In genomic region chrX:65551086-65551485, GRCh38 we compare ENCODE assay signal across 21 cellular contexts. TPM values are rescaled to one million over a fixed set of nuclear protein-coding genes. Genes with fewer than 3 reads are reported as not detected.
DNase-seq lines count a peak whose midpoint lies in the region; ATAC-seq, FAIRE-seq and TF ChIP-seq lines count a peak whose summit lies in the region.
"Had no signal": no experiment of that assay in that cellular context is flagged by ENCODE, and none has a peak within 500 bp of the region (broad histone marks: within the 10 kb centered on the region; RNA-seq: fewer than 3 reads in every experiment).

No MANE protein-coding gene starts in this region.

- H3K27me3 Mint-ChIP-seq in progenitor cell of endocrine pancreas: no peaks in the 10 kb centered on the region
- H3K27me3 Mint-ChIP-seq: CD4-positive, alpha-beta T cell had no signal

- CTCF ChIA-PET in SK-N-SH (lab: Yijun Ruan, JAX): interaction anchor here (1.0 kb wide), 1 partner anchor 31 kb away, joined by 3 read pairs; no protein-coding TSS in a partner anchor
- CTCF ChIA-PET in HepG2 (lab: Yijun Ruan, JAX; ENCODE audit: low intra/inter-chr PET ratio, low total read pairs): no interaction called here

- no peak for DNase-seq in SK-N-SH
- no peak for DNase-seq in HepG2 (ENCODE audit: low spot score)
- DNase-seq in progenitor cell of endocrine pancreas (ENCODE audit: low spot score, unreplicated experiment): no peak
- DNase-seq: AML-193; Caco-2; Calu3; CD4-positive, alpha-beta T cell; CD8-positive, alpha-beta T cell; DMS79 treated with DMSO at 0.1 percent for 48 hours; GF-D8 had no signal

- no peaks in the 10 kb centered on the region for H3F3A ChIP-seq in SK-N-SH (replicated peaks; ENCODE audit: insufficient read depth)

- POLR2A ChIA-PET in SK-N-SH (lab: Yijun Ruan, JAX) (no interaction called here), HepG2 (lab: Yijun Ruan, JAX) (no interaction called here)

- H3K4me1 Mint-ChIP-seq in progenitor cell of endocrine pancreas (ENCODE audit: low read depth): no peaks in the 10 kb centered on the region

- H3K9me3 ChIP-seq in SK-N-SH (no peaks in the 10 kb centered on the region), HepG2 (ENCODE audit: low read length) (no peaks in the 10 kb centered on the region)
- H3K9me3 ChIP-seq: A549, Caco-2 had no signal

- no peak overlapping the region for H3K4me3 Mint-ChIP-seq in progenitor cell of endocrine pancreas (ENCODE audit: low read depth)
- H3K4me3 Mint-ChIP-seq: B cell; CD4-positive, alpha-beta T cell; CD8-positive, alpha-beta T cell had no signal

- no peak overlapping the region for H3K27ac ChIP-seq in SK-N-SH (ENCODE audit: low read depth in 2 of 2, low read length in 1 of 2)
- H3K27ac ChIP-seq in HepG2 (ENCODE audit: extremely low read length, insufficient read depth, low read length): no peak overlapping the region
- H3K27ac ChIP-seq: 22Rv1; A549; BLaER1 treated with 17β-estradiol and CSF1 and Interleukin-3, amounts not matched to agents 10 nM and 100 nM; C4-2B had no signal

- H3K4me1 ChIP-seq in SK-N-SH (ENCODE audit: control insufficient read depth in 1 of 2, insufficient read depth in 2 of 2, low read depth in 1 of 2, low read length in 1 of 2) (no peaks in the 10 kb centered on the region), HepG2 (ENCODE audit: insufficient read depth, low read length) (no peaks in the 10 kb centered on the region)
- H3K4me1 ChIP-seq: A549, Caco-2 had no signal

- in situ Hi-C loops in HepG2 (cut with HindIII; ENCODE audit: extremely low pct_ligation_motif_present, low pct_unique_long_range_greater_than_20kb): no loop called here

- no peaks in the 10 kb centered on the region for H3K9me2 ChIP-seq in SK-N-SH

- H3K36me3 Mint-ChIP-seq in progenitor cell of endocrine pancreas (ENCODE audit: insufficient read depth): no peaks in the 10 kb centered on the region
- H3K36me3 Mint-ChIP-seq: CD8-positive, alpha-beta T cell had no signal

- FAIRE-seq in HepG2 (lab: Jason Lieb, UNC): no peak
- FAIRE-seq: A549, D721Med, G401.6, GM12891, GM19239 had no signal

- H3K36me3 ChIP-seq in SK-N-SH (replicated peaks in 1 of 2; ENCODE audit: control insufficient read depth in 1 of 2, insufficient read depth in 2 of 2, low read length in 1 of 2): no peaks in the 10 kb centered on the region
- H3K36me3 ChIP-seq in HepG2 (replicated peaks in 1 of 2; ENCODE audit: control insufficient read depth in 1 of 2, insufficient read depth in 2 of 2, low read length in 2 of 2): no peaks in the 10 kb centered on the region
- H3K36me3 ChIP-seq: BLaER1 treated with 17β-estradiol and CSF1 and Interleukin-3, amounts not matched to agents 10 nM and 100 nM had no signal

- H3K27me3 ChIP-seq in SK-N-SH (ENCODE audit: insufficient read depth): peaks cover 26% of the 10 kb centered on the region
- no peaks in the 10 kb centered on the region for H3K27me3 ChIP-seq in HepG2 (ENCODE audit: control insufficient read depth in 1 of 2, insufficient read depth in 2 of 2, low read length in 2 of 2)

- TF ChIP-seq EP300 in SK-N-SH (IDR thresholded peaks at IDR 0.05; ENCODE audit: borderline replicate concordance in 1 of 2, low read depth in 1 of 2, low read length in 1 of 2) (no peak), HepG2 (IDR thresholded peaks at IDR 0.05; ENCODE audit: low read depth in 2 of 2, low read length in 2 of 2) (no peak), HepG2 (CRISPR knock-in tag; IDR thresholded peaks at IDR 0.05; ENCODE audit: borderline replicate concordance) (no peak)

- no peak for TF ChIP-seq POLR2A in HepG2 (IDR thresholded peaks at IDR 0.05; ENCODE audit: insufficient read depth in 1 of 2, low read depth in 2 of 2, low read length in 2 of 2)

- WGBS in SK-N-SH (ENCODE audit: low lambda C conversion rate): 13% methylated on average over 4 of the region's 16 CpGs
- no CpG with 5 or more reads among the region's 16 CpGs for WGBS in HepG2 (ENCODE audit: low lambda C conversion rate)

- H3K9me3 Mint-ChIP-seq in progenitor cell of endocrine pancreas (ENCODE audit: low read depth): peaks cover 19% of the 10 kb centered on the region
- H3K9me3 Mint-ChIP-seq: CD4-positive, alpha-beta T cell; CD8-positive, alpha-beta T cell had no signal

- H3K79me2 ChIP-seq in SK-N-SH (ENCODE audit: insufficient read depth) (no peaks in the 10 kb centered on the region), HepG2 (ENCODE audit: insufficient read depth, low read length) (no peaks in the 10 kb centered on the region)

- no peak overlapping the region for H3K4me2 ChIP-seq in SK-N-SH
- no peak overlapping the region for H3K4me2 ChIP-seq in HepG2 (ENCODE audit: low read depth, low read length)
- H3K4me2 ChIP-seq: A549; BLaER1 treated with 17β-estradiol and CSF1 and Interleukin-3, amounts not matched to agents 10 nM and 100 nM had no signal

- BruUV-seq in HepG2 (replicated peaks; lab: Mats Ljungman, UMichigan): no TSS peak

- TF ChIP-seq CTCF in SK-N-SH (IDR thresholded peaks at IDR 0.05) (no peak), HepG2 (CRISPR knock-in tag; IDR thresholded peaks at IDR 0.05) (no peak), progenitor cell of endocrine pancreas (IDR thresholded peaks at IDR 0.05; ENCODE audit: unreplicated experiment) (no peak)

- ATAC-seq in SK-N-SH treated with all-trans-retinoic acid at 6 μM for 48 hours: peak; percentile 22; the same call in 1 of the 3 replicates
- peak; percentile 47 for ATAC-seq in HepG2
- no peak for ATAC-seq in HG03280 (IDR thresholded peaks at IDR 0.05; ENCODE audit: unreplicated experiment)
- ATAC-seq: CD8-positive, alpha-beta T cell had no signal

- H2AFZ ChIP-seq in SK-N-SH (ENCODE audit: low read depth) (no peak overlapping the region), HepG2 (ENCODE audit: low read length) (no peak overlapping the region)

- intact Hi-C loops in HepG2 (cut with micrococcal nuclease; ENCODE audit: unreplicated experiment): no loop called here

- H4K20me1 ChIP-seq in SK-N-SH (ENCODE audit: insufficient read depth): no peaks in the 10 kb centered on the region
- no peaks in the 10 kb centered on the region for H4K20me1 ChIP-seq in HepG2 (ENCODE audit: insufficient read depth, low read length)
- H4K20me1 ChIP-seq: BLaER1 treated with 17β-estradiol and CSF1 and Interleukin-3, amounts not matched to agents 10 nM and 100 nM had no signal

- no peak overlapping the region for H3K27ac Mint-ChIP-seq in progenitor cell of endocrine pancreas
- H3K27ac Mint-ChIP-seq: B cell; CD4-positive, alpha-beta T cell; CD8-positive, alpha-beta T cell had no signal

- TF ChIP-seq RAD21 in SK-N-SH (IDR thresholded peaks at IDR 0.05; ENCODE audit: low read length): no peak
- no peak for TF ChIP-seq RAD21 in HepG2 (CRISPR knock-in tag; IDR thresholded peaks at IDR 0.05)

- no peak overlapping the region for H3K9ac ChIP-seq in SK-N-SH
- no peak overlapping the region for H3K9ac ChIP-seq in HepG2 (ENCODE audit: insufficient read depth, low read depth, low read length)
- H3K9ac ChIP-seq: BLaER1 treated with 17β-estradiol and CSF1 and Interleukin-3, amounts not matched to agents 10 nM and 100 nM had no signal

- H3K4me3 ChIP-seq in SK-N-SH (ENCODE audit: low read depth in 2 of 2, low read length in 1 of 2) (no peak overlapping the region), HepG2 (replicated peaks in 1 of 3; ENCODE audit: insufficient read depth in 1 of 3, low read depth in 2 of 3, low read length in 3 of 3) (no peak overlapping the region)
- H3K4me3 ChIP-seq: A549; BLaER1 treated with 17β-estradiol and CSF1 and Interleukin-3, amounts not matched to agents 10 nM and 100 nM had no signal

TF ChIP-seq in SK-N-SH treated with all-trans-retinoic acid at 6 μM for 48 hours, 23 proteins besides CTCF, POLR2A, EP300 and RAD21 (continues in another document):
- TF ChIP-seq SNAI2 (CRISPR knock-in tag; IDR thresholded peaks at IDR 0.05) (no peak), TOX (CRISPR knock-in tag; IDR thresholded peaks at IDR 0.05; ENCODE audit: borderline replicate concordance) (no peak), ARNTL (CRISPR knock-in tag; IDR thresholded peaks at IDR 0.05; ENCODE audit: borderline replicate concordance, low read depth) (no peak)

TF ChIP-seq in SK-N-SH, 30 proteins besides CTCF, POLR2A, EP300 and RAD21 (continues in another document):
- no peak for TF ChIP-seq MEF2A (IDR thresholded peaks at IDR 0.05; ENCODE audit: borderline replicate concordance, low read depth)

TF ChIP-seq in HepG2, 621 proteins besides CTCF, POLR2A, EP300 and RAD21 (continues in another document):
- no peak for TF ChIP-seq CHD2 (IDR thresholded peaks at IDR 0.05; ENCODE audit: low read depth, low read length)

RNA-seq across cellular contexts. Expression of gene LAS1L, which starts 16.5 kb away (rescaled TPM):
- polyA plus RNA-seq in SK-N-SH (2012; rRNA removed): 39.0 and 43.6 TPM in 2 replicates
- 37.0 and 37.8 TPM in 2 replicates for polyA plus RNA-seq in SK-N-SH (2012; cell fraction: cytosol; rRNA removed)
- 71.2 and 82.2 TPM in 2 replicates for polyA plus RNA-seq in SK-N-SH (2012; cell fraction: nucleus; rRNA removed)
- total RNA-seq in HepG2 (2016; rRNA removed; fragmentation: Illumina TruSeq; extraction: Trizol): 33.3 and 45.0 TPM in 2 replicates
- total RNA-seq in HepG2 (2016; cell fraction: cytosol; rRNA removed; fragmentation: Illumina TruSeq; extraction: Trizol; ENCODE audit: low read depth): 6.0 and 7.8 TPM in 2 replicates
- 33.7 and 42.6 TPM in 2 replicates for total RNA-seq in HepG2 (2016; cell fraction: insoluble cytoplasmic fraction; rRNA removed; fragmentation: Illumina TruSeq; extraction: Trizol)
- total RNA-seq in HepG2 (2016; cell fraction: membrane; rRNA removed; fragmentation: Illumina TruSeq; extraction: Trizol): 9.9 and 11.3 TPM in 2 replicates
- total RNA-seq in HepG2 (2016; cell fraction: nucleus; rRNA removed; fragmentation: Illumina TruSeq; extraction: Trizol): 18.2 and 20.5 TPM in 2 replicates
- polyA plus RNA-seq in HepG2 (2011; rRNA removed): 18.1 TPM in 2 replicates
- 15.2 and 16.3 TPM in 2 replicates for polyA plus RNA-seq in HepG2 (2011; cell fraction: cytosol; rRNA removed)
- polyA plus RNA-seq in HepG2 (2011; cell fraction: nucleus; rRNA removed): 27.4 and 30.1 TPM in 2 replicates
- polyA plus RNA-seq in HepG2 (2012): 15.7 and 18.5 TPM in 2 replicates
- 5.6 and 6.7 TPM in 2 replicates for polyA plus RNA-seq in HepG2 (2016; cell fraction: cytosol; fragmentation: Illumina TruSeq; extraction: Trizol; ENCODE audit: low read depth)
- polyA plus RNA-seq in HepG2 (2016; cell fraction: insoluble cytoplasmic fraction; fragmentation: Illumina TruSeq; extraction: Trizol; ENCODE audit: low read depth): 42.3 and 45.2 TPM in 2 replicates
- 7.4 and 7.9 TPM in 2 replicates for polyA plus RNA-seq in HepG2 (2016; cell fraction: membrane; fragmentation: Illumina TruSeq; extraction: Trizol; ENCODE audit: low read depth)
- polyA plus RNA-seq in HepG2 (2016; cell fraction: nucleus; fragmentation: Illumina TruSeq; extraction: Trizol; ENCODE audit: insufficient read depth, low read depth): 24.9 and 29.4 TPM in 2 replicates
- polyA minus RNA-seq in HepG2 (2011; rRNA and poly(A)+ RNA removed; ENCODE audit: low replicate concordance): 17.1 and 79.5 TPM in 2 replicates
- 6.4 and 6.8 TPM in 2 replicates for polyA minus RNA-seq in HepG2 (2011; cell fraction: cytosol; rRNA and poly(A)+ RNA removed)
- 12.9 and 13.9 TPM in 2 replicates for polyA minus RNA-seq in HepG2 (2011; cell fraction: nucleus; rRNA and poly(A)+ RNA removed)
- 38.6 and 38.9 TPM in 2 replicates for total RNA-seq in progenitor cell of endocrine pancreas
